1 cellular context compared by ENCODE assay signal in the genomic region with DNA sequence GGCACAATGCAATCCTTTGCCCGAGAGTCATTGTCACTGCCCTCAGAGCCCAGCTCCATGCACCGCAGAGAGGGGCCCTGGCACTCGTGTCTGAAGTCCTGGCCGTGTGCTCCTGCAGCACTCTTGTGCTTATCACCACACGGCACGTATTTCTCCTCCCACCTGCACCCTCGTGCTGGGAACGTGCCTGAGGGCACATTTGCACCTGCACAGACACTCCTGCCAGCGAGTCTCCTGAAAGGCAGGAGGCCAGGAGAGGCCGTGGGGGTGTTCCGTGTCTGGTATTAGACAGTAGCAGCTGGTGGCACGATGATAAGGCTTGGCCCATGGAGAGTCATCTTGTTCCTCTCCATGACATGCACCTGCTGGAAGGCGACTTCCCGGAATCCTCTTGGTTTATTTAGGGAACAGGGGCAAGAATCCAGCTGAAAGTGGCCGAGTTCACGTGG.
TF ChIP-seq lines count a peak whose summit lies in the region.

No MANE protein-coding gene starts in this region.

TF ChIP-seq in HepG2, 621 proteins besides CTCF, POLR2A, EP300 and RAD21 (continued from another document and continues in another):
- TF ChIP-seq, protein P1, sequence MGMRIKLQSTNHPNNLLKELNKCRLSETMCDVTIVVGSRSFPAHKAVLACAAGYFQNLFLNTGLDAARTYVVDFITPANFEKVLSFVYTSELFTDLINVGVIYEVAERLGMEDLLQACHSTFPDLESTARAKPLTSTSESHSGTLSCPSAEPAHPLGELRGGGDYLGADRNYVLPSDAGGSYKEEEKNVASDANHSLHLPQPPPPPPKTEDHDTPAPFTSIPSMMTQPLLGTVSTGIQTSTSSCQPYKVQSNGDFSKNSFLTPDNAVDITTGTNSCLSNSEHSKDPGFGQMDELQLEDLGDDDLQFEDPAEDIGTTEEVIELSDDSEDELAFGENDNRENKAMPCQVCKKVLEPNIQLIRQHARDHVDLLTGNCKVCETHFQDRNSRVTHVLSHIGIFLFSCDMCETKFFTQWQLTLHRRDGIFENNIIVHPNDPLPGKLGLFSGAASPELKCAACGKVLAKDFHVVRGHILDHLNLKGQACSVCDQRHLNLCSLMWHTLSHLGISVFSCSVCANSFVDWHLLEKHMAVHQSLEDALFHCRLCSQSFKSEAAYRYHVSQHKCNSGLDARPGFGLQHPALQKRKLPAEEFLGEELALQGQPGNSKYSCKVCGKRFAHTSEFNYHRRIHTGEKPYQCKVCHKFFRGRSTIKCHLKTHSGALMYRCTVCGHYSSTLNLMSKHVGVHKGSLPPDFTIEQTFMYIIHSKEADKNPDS (CRISPR knock-in tag; IDR thresholded peaks at IDR 0.05), result 0 out of 2 replicates have a peak, but pooled peaks have one; percentile 53
- TF ChIP-seq ZFP37 (CRISPR knock-in tag; IDR thresholded peaks at IDR 0.05; ENCODE audit: borderline replicate concordance) (no peak), ZNF792 (CRISPR knock-in tag; IDR thresholded peaks at IDR 0.05) (peak; percentile 1; the same call in 1 of the 2 replicates), ZNF83 (CRISPR knock-in tag; IDR thresholded peaks at IDR 0.05; ENCODE audit: borderline replicate concordance) (peak; percentile 94; the same call in 1 of the 2 replicates), ETV5 (CRISPR knock-in tag; IDR thresholded peaks at IDR 0.05; ENCODE audit: borderline replicate concordance) (no peak), MAFF (IDR thresholded peaks at IDR 0.05; ENCODE audit: low read depth, low read length) (no peak), RBM22 (optimal IDR thresholded peaks at IDR 0.05; ENCODE audit: low read length) (no peak), SP140L (CRISPR knock-in tag; IDR thresholded peaks at IDR 0.05; ENCODE audit: borderline replicate concordance) (no peak), ETV6 (CRISPR knock-in tag; conservative IDR thresholded peaks at IDR 0.05) (no peak), ZBTB42 (CRISPR knock-in tag; IDR thresholded peaks at IDR 0.05) (peak; percentile 63; the same call in 1 of the 2 replicates), ZNF616 (CRISPR knock-in tag; IDR thresholded peaks at IDR 0.05; ENCODE audit: low read depth) (peak; percentile 93; the same call in 1 of the 2 replicates), HDAC1 (CRISPR knock-in tag; IDR thresholded peaks at IDR 0.05) (no peak), ASH2L (IDR thresholded peaks at IDR 0.05; ENCODE audit: insufficient read length, low read depth, low read length) (no peak), AGO2 (optimal IDR thresholded peaks at IDR 0.05; ENCODE audit: low read depth, low read length) (no peak), RORA (CRISPR knock-in tag; IDR thresholded peaks at IDR 0.05) (no peak), ZNF589 (CRISPR knock-in tag; conservative IDR thresholded peaks at IDR 0.05) (peak; percentile 70; the same call in 1 of the 2 replicates), ZSCAN31 (CRISPR knock-in tag; IDR thresholded peaks at IDR 0.05; ENCODE audit: low read depth) (no peak), ZNF547 (CRISPR knock-in tag; IDR thresholded peaks at IDR 0.05) (peak; percentile 89), POGZ (CRISPR knock-in tag; IDR thresholded peaks at IDR 0.05) (no peak), NFKB2 (CRISPR knock-in tag; IDR thresholded peaks at IDR 0.05; ENCODE audit: borderline replicate concordance) (peak; percentile 96), ZNF230 (CRISPR knock-in tag; IDR thresholded peaks at IDR 0.05) (peak; percentile 64), ZNF598 (CRISPR knock-in tag; IDR thresholded peaks at IDR 0.05; ENCODE audit: borderline replicate concordance) (peak; percentile 89; the same call in 1 of the 2 replicates), HHEX (CRISPR knock-in tag; IDR thresholded peaks at IDR 0.05) (no peak), AKAP8 (CRISPR knock-in tag; IDR thresholded peaks at IDR 0.05) (0 out of 2 replicates have a peak, but pooled peaks have one; percentile 32), ZNF180 (CRISPR knock-in tag; IDR thresholded peaks at IDR 0.05; ENCODE audit: borderline replicate concordance, low read depth) (no peak), CHD4 (IDR thresholded peaks at IDR 0.05; ENCODE audit: borderline replicate concordance, low read length) (no peak), ZNF382 (CRISPR knock-in tag; IDR thresholded peaks at IDR 0.05; ENCODE audit: borderline replicate concordance) (no peak), SMC3 (IDR thresholded peaks at IDR 0.05; ENCODE audit: low read length) (no peak), ELF1 (CRISPR knock-in tag; IDR thresholded peaks at IDR 0.05) (no peak; the same call in 1 of the 2 replicates), ZNF496 (CRISPR knock-in tag; IDR thresholded peaks at IDR 0.05; ENCODE audit: insufficient replicate concordance) (no peak), ZNF720 (CRISPR knock-in tag; IDR thresholded peaks at IDR 0.05) (no peak)
- TF ChIP-seq, protein P2, sequence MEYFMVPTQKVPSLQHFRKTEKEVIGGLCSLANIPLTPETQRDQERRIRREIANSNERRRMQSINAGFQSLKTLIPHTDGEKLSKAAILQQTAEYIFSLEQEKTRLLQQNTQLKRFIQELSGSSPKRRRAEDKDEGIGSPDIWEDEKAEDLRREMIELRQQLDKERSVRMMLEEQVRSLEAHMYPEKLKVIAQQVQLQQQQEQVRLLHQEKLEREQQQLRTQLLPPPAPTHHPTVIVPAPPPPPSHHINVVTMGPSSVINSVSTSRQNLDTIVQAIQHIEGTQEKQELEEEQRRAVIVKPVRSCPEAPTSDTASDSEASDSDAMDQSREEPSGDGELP (IDR thresholded peaks at IDR 0.05; ENCODE audit: borderline replicate concordance, low read depth), result peak; percentile 25; the same call in 1 of the 2 replicates
- TF ChIP-seq, protein P3, sequence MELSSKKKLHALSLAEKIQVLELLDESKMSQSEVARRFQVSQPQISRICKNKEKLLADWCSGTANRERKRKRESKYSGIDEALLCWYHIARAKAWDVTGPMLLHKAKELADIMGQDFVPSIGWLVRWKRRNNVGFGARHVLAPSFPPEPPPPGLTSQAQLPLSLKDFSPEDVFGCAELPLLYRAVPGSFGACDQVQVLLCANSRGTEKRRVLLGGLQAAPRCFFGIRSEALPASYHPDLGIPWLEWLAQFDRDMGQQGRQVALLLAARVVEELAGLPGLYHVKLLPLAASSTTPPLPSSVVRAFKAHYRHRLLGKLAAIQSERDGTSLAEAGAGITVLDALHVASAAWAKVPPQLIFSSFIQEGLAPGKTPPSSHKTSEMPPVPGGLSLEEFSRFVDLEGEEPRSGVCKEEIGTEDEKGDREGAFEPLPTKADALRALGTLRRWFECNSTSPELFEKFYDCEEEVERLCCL (CRISPR knock-in tag; IDR thresholded peaks at IDR 0.05; ENCODE audit: borderline replicate concordance), result no peak
- TF ChIP-seq, protein P4, sequence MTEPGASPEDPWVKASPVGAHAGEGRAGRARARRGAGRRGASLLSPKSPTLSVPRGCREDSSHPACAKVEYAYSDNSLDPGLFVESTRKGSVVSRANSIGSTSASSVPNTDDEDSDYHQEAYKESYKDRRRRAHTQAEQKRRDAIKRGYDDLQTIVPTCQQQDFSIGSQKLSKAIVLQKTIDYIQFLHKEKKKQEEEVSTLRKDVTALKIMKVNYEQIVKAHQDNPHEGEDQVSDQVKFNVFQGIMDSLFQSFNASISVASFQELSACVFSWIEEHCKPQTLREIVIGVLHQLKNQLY (CRISPR knock-in tag; IDR thresholded peaks at IDR 0.05), result peak; percentile 59; the same call in 1 of the 2 replicates
- TF ChIP-seq, protein P5, sequence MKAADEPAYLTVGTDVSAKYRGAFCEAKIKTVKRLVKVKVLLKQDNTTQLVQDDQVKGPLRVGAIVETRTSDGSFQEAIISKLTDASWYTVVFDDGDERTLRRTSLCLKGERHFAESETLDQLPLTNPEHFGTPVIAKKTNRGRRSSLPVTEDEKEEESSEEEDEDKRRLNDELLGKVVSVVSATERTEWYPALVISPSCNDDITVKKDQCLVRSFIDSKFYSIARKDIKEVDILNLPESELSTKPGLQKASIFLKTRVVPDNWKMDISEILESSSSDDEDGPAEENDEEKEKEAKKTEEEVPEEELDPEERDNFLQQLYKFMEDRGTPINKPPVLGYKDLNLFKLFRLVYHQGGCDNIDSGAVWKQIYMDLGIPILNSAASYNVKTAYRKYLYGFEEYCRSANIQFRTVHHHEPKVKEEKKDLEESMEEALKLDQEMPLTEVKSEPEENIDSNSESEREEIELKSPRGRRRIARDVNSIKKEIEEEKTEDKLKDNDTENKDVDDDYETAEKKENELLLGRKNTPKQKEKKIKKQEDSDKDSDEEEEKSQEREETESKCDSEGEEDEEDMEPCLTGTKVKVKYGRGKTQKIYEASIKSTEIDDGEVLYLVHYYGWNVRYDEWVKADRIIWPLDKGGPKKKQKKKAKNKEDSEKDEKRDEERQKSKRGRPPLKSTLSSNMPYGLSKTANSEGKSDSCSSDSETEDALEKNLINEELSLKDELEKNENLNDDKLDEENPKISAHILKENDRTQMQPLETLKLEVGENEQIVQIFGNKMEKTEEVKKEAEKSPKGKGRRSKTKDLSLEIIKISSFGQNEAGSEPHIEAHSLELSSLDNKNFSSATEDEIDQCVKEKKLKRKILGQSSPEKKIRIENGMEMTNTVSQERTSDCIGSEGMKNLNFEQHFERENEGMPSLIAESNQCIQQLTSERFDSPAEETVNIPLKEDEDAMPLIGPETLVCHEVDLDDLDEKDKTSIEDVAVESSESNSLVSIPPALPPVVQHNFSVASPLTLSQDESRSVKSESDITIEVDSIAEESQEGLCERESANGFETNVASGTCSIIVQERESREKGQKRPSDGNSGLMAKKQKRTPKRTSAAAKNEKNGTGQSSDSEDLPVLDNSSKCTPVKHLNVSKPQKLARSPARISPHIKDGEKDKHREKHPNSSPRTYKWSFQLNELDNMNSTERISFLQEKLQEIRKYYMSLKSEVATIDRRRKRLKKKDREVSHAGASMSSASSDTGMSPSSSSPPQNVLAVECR (CRISPR knock-in tag; IDR thresholded peaks at IDR 0.05; ENCODE audit: borderline replicate concordance), result peak; percentile 57; the same call in 1 of the 2 replicates
- TF ChIP-seq, protein P6, sequence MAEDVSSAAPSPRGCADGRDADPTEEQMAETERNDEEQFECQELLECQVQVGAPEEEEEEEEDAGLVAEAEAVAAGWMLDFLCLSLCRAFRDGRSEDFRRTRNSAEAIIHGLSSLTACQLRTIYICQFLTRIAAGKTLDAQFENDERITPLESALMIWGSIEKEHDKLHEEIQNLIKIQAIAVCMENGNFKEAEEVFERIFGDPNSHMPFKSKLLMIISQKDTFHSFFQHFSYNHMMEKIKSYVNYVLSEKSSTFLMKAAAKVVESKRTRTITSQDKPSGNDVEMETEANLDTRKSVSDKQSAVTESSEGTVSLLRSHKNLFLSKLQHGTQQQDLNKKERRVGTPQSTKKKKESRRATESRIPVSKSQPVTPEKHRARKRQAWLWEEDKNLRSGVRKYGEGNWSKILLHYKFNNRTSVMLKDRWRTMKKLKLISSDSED (CRISPR knock-in tag; IDR thresholded peaks at IDR 0.05), result peak; percentile 73; the same call in 1 of the 2 replicates
- TF ChIP-seq, protein P7, sequence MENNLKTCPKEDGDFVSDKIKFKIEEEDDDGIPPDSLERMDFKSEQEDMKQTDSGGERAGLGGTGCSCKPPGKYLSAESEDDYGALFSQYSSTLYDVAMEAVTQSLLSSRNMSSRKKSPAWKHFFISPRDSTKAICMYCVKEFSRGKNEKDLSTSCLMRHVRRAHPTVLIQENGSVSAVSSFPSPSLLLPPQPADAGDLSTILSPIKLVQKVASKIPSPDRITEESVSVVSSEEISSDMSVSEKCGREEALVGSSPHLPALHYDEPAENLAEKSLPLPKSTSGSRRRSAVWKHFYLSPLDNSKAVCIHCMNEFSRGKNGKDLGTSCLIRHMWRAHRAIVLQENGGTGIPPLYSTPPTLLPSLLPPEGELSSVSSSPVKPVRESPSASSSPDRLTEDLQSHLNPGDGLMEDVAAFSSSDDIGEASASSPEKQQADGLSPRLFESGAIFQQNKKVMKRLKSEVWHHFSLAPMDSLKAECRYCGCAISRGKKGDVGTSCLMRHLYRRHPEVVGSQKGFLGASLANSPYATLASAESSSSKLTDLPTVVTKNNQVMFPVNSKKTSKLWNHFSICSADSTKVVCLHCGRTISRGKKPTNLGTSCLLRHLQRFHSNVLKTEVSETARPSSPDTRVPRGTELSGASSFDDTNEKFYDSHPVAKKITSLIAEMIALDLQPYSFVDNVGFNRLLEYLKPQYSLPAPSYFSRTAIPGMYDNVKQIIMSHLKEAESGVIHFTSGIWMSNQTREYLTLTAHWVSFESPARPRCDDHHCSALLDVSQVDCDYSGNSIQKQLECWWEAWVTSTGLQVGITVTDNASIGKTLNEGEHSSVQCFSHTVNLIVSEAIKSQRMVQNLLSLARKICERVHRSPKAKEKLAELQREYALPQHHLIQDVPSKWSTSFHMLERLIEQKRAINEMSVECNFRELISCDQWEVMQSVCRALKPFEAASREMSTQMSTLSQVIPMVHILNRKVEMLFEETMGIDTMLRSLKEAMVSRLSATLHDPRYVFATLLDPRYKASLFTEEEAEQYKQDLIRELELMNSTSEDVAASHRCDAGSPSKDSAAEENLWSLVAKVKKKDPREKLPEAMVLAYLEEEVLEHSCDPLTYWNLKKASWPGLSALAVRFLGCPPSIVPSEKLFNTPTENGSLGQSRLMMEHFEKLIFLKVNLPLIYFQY (CRISPR knock-in tag; IDR thresholded peaks at IDR 0.05; ENCODE audit: borderline replicate concordance), result no peak
- TF ChIP-seq, protein P8, sequence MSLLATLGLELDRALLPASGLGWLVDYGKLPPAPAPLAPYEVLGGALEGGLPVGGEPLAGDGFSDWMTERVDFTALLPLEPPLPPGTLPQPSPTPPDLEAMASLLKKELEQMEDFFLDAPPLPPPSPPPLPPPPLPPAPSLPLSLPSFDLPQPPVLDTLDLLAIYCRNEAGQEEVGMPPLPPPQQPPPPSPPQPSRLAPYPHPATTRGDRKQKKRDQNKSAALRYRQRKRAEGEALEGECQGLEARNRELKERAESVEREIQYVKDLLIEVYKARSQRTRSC (CRISPR knock-in tag; IDR thresholded peaks at IDR 0.05; ENCODE audit: low read depth), result no peak
- TF ChIP-seq, protein P9, sequence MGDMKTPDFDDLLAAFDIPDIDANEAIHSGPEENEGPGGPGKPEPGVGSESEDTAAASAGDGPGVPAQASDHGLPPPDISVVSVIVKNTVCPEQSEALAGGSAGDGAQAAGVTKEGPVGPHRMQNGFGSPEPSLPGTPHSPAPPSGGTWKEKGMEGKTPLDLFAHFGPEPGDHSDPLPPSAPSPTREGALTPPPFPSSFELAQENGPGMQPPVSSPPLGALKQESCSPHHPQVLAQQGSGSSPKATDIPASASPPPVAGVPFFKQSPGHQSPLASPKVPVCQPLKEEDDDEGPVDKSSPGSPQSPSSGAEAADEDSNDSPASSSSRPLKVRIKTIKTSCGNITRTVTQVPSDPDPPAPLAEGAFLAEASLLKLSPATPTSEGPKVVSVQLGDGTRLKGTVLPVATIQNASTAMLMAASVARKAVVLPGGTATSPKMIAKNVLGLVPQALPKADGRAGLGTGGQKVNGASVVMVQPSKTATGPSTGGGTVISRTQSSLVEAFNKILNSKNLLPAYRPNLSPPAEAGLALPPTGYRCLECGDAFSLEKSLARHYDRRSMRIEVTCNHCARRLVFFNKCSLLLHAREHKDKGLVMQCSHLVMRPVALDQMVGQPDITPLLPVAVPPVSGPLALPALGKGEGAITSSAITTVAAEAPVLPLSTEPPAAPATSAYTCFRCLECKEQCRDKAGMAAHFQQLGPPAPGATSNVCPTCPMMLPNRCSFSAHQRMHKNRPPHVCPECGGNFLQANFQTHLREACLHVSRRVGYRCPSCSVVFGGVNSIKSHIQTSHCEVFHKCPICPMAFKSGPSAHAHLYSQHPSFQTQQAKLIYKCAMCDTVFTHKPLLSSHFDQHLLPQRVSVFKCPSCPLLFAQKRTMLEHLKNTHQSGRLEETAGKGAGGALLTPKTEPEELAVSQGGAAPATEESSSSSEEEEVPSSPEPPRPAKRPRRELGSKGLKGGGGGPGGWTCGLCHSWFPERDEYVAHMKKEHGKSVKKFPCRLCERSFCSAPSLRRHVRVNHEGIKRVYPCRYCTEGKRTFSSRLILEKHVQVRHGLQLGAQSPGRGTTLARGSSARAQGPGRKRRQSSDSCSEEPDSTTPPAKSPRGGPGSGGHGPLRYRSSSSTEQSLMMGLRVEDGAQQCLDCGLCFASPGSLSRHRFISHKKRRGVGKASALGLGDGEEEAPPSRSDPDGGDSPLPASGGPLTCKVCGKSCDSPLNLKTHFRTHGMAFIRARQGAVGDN (CRISPR knock-in tag; IDR thresholded peaks at IDR 0.05), result peak; percentile 98
